In the genomic region with DNA sequence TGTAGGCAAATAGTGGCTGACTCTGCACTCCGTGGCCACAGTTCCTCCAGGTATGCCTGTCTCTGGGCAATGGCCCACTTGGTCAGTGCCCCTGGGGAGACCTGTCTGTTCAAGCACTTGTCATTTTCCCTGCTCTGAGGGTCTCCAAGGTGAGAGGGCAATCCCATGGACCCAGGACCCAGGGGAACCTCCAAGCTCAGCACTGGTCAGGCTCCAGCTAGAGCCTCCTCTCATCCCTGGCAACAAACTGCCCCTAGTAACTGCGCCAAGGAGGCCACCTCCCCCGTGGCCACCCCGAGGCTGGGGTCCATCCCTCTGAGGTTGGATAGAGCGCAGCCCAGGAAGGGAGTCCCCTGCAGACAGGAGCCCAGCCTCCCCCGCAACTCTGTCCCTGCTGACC, we compare ENCODE assay signal across 30 cellular contexts. TPM values are rescaled to one million over a fixed set of nuclear protein-coding genes. Genes with fewer than 3 reads are reported as not detected.
DNase-seq lines count a peak whose midpoint lies in the region; TF ChIP-seq lines count a peak whose summit lies in the region.
"Had no signal": no experiment of that assay in that cellular context is flagged by ENCODE, and none has a peak within 500 bp of the region (broad histone marks: within the 10 kb centered on the region; RNA-seq: fewer than 3 reads in every experiment).

No MANE protein-coding gene starts in this region.

- H3K36me3 ChIP-seq in neuronal stem cell (replicated peaks in 1 of 2; ENCODE audit: control insufficient read depth in 2 of 2, insufficient read depth in 2 of 2, low read length in 2 of 2): no peaks in the 10 kb centered on the region
- H3K36me3 ChIP-seq: BLaER1 treated with 17β-estradiol and CSF1 and Interleukin-3, amounts not matched to agents 10 nM and 100 nM; SJSA1 had no signal

- no peak overlapping the region for H2BK15ac ChIP-seq in H9 (ENCODE audit: low read depth, low read length)
- H2BK15ac ChIP-seq in neuronal stem cell (ENCODE audit: low read length): no peak overlapping the region

- H3K36me3 Mint-ChIP-seq in H9 (ENCODE audit: insufficient read depth in 1 of 3, low read depth in 3 of 3): no peaks in the 10 kb centered on the region
- peaks cover 6% of the 10 kb centered on the region for H3K36me3 Mint-ChIP-seq in activated T-cell treated with anti-CD3 and anti-CD28 coated beads, Interleukin-2, amount 50 U/mL, for 24 hours (ENCODE audit: low read depth)

- H4K8ac ChIP-seq in H9 (replicated peaks; ENCODE audit: insufficient read length, low read depth, low read length) (no peak overlapping the region), neuronal stem cell (ENCODE audit: low read depth, low read length) (no peak overlapping the region)

- POLR2A ChIA-PET in RWPE1 (lab: Yijun Ruan, JAX; ENCODE audit: low non-redundant PET): no interaction called here

- peak overlapping the region; percentile 3; the same call in 1 of the 2 replicates for H3K14ac ChIP-seq in H9 (ENCODE audit: insufficient read depth, low read length)
- H3K14ac ChIP-seq in neuronal stem cell (ENCODE audit: low read length): no peak overlapping the region

- H3K9ac ChIP-seq in H9 (ENCODE audit: extremely low read depth, insufficient read length, low read length) (no peak overlapping the region), neuronal stem cell (ENCODE audit: low read depth, low read length, poor library complexity) (no peak overlapping the region)
- H3K9ac ChIP-seq: BLaER1 treated with 17β-estradiol and CSF1 and Interleukin-3, amounts not matched to agents 10 nM and 100 nM had no signal

- H4K5ac ChIP-seq in H9 (ENCODE audit: insufficient read length, low read depth, low read length): no peak overlapping the region

- TF ChIP-seq CTCF in H9 (conservative IDR thresholded peaks at IDR 0.05) (no peak), RWPE1 (conservative IDR thresholded peaks at IDR 0.05; ENCODE audit: low read depth) (no peak)

- H3K9me3 Mint-ChIP-seq in H9: no peaks in the 10 kb centered on the region
- H3K9me3 Mint-ChIP-seq in activated T-cell treated with anti-CD3 and anti-CD28 coated beads, Interleukin-2, amount 50 U/mL, for 24 hours: no peaks in the 10 kb centered on the region
- H3K9me3 Mint-ChIP-seq: CD4-positive, alpha-beta T cell had no signal

- peaks cover 7% of the 10 kb centered on the region for H3K27me3 Mint-ChIP-seq in H9 (ENCODE audit: low read depth)
- H3K27me3 Mint-ChIP-seq in activated T-cell treated with anti-CD3 and anti-CD28 coated beads, Interleukin-2, amount 50 U/mL, for 24 hours: peaks cover 7% of the 10 kb centered on the region

- no peaks in the 10 kb centered on the region for H3K23me2 ChIP-seq in H9 (ENCODE audit: insufficient read length, low read depth, low read length, poor library complexity, severe bottlenecking)

- no peak overlapping the region for H3K4me2 ChIP-seq in H9 (ENCODE audit: insufficient read depth, insufficient read length, low read length)
- no peak overlapping the region for H3K4me2 ChIP-seq in neuronal stem cell (ENCODE audit: insufficient read depth, low read length, poor library complexity, severe bottlenecking)
- H3K4me2 ChIP-seq: A549; BLaER1 treated with 17β-estradiol and CSF1 and Interleukin-3, amounts not matched to agents 10 nM and 100 nM; PC-9 had no signal

- H3K27me3 ChIP-seq in H9 (ENCODE audit: insufficient read depth, low read length): no peaks in the 10 kb centered on the region
- peaks cover 0 to 45% (median 0%) of the 10 kb centered on the region in 3 experiments for H3K27me3 ChIP-seq in neuronal stem cell (ENCODE audit: control insufficient read depth in 3 of 3, insufficient read depth in 3 of 3, low read depth in 1 of 3, low read length in 3 of 3)
- H3K27me3 ChIP-seq: BLaER1 treated with 17β-estradiol and CSF1 and Interleukin-3, amounts not matched to agents 10 nM and 100 nM; SJSA1 had no signal

- H2BK20ac ChIP-seq in H9 (ENCODE audit: low read depth, low read length, poor library complexity, severe bottlenecking): no peak overlapping the region

- WGBS in H9 (ENCODE audit: extremely low coverage, insufficient read length, low lambda C conversion rate): no CpG with 5 or more reads among the region's 6 CpGs
- WGBS in neuronal stem cell (ENCODE audit: extremely low coverage in 2 of 2, insufficient read length in 2 of 2, insufficient replicate concordance in 1 of 2), 2 donors: no CpG with 5 or more reads among the region's 6 CpGs

- DNase-seq in H9: no peak
- DNase-seq in RWPE1 (ENCODE audit: low spot score): no peak
- DNase-seq in epithelial cell of prostate (ENCODE audit: low read depth, low spot score): no peak
- DNase-seq in neuronal stem cell (ENCODE audit: low spot score): no peak
- DNase-seq in activated T-cell treated with anti-CD3 and anti-CD28 coated beads, Interleukin-2, amount 50 U/mL, for 24 hours: no peak
- DNase-seq in NK-92 (lab: John Stamatoyannopoulos, UW; ENCODE audit: unreplicated experiment): no peak
- DNase-seq in glomerular visceral epithelial cell (ENCODE audit: extremely low spot score): no peak
- DNase-seq in H4 (ENCODE audit: low spot score): no peak
- DNase-seq: AML-193; CD4-positive, alpha-beta T cell; Kasumi-1; MV-4-11; NCI-H1105; NCI-H1436 treated with DMSO at 0.1 percent for 48 hours; NCI-H187 treated with DMSO at 0.1 percent for 48 hours; NCI-H2171 treated with DMSO at 0.1 percent for 48 hours; NCI-H345; NCI-H510A treated with DMSO at 0.1 percent for 48 hours; NCI-H748 treated with DMSO at 0.1 percent for 48 hours; NK-92 treated with Interleukin-12 subunit alpha and Interleukin-12 subunit beta, amount 100 ng/mL, for 24 hours; PC-9; Right ventricle myocardium superior had no signal

- H2AFZ ChIP-seq in H9 (ENCODE audit: low read length) (no peak overlapping the region), neuronal stem cell (ENCODE audit: low read length) (no peak overlapping the region)
- H2AFZ ChIP-seq: PC-9 had no signal

- H2BK5ac ChIP-seq in H9 (ENCODE audit: insufficient read length, low read length): no peak overlapping the region
- H2BK5ac ChIP-seq in neuronal stem cell (ENCODE audit: low read length): no peak overlapping the region

- H3K18ac ChIP-seq in H9 (ENCODE audit: insufficient read length, low read depth, low read length) (peak overlapping the region; percentile 18), neuronal stem cell (ENCODE audit: low read length) (peak overlapping the region; percentile 1)

- H4K91ac ChIP-seq in H9 (ENCODE audit: insufficient read length, low read depth, low read length) (no peak overlapping the region), neuronal stem cell (ENCODE audit: low read depth, low read length, poor library complexity) (no peak overlapping the region)

- H3K27ac ChIP-seq in H9 (ENCODE audit: insufficient read length, low read depth, low read length) (no peak overlapping the region), RWPE1 (0 out of 2 replicates have a peak overlapping the region, but pooled peaks have one; percentile 5), epithelial cell of prostate (peak overlapping the region; percentile 98), neuronal stem cell (replicated peaks; ENCODE audit: low read length) (no peak overlapping the region)
- H3K27ac ChIP-seq: A549; BLaER1 treated with 17β-estradiol and CSF1 and Interleukin-3, amounts not matched to agents 10 nM and 100 nM; PC-9; SJSA1 had no signal

- H3K4ac ChIP-seq in H9 (ENCODE audit: low read depth, low read length) (no peak overlapping the region), neuronal stem cell (ENCODE audit: low read length) (no peak overlapping the region)

- no peak overlapping the region for H2AK5ac ChIP-seq in H9 (ENCODE audit: insufficient read length, low read length)
- peak overlapping the region; percentile 53 for H2AK5ac ChIP-seq in neuronal stem cell (ENCODE audit: low read depth, low read length)

- H2BK120ac ChIP-seq in H9 (ENCODE audit: low read depth, low read length, poor library complexity, severe bottlenecking) (no peak overlapping the region), neuronal stem cell (ENCODE audit: low read depth, low read length) (no peak overlapping the region)

- peaks cover 7% of the 10 kb centered on the region in 2 experiments for H3K4me1 Mint-ChIP-seq in H9
- H3K4me1 Mint-ChIP-seq in activated T-cell treated with anti-CD3 and anti-CD28 coated beads, Interleukin-2, amount 50 U/mL, for 24 hours (ENCODE audit: low read depth): no peaks in the 10 kb centered on the region

- H3K9me3 ChIP-seq in H9 (ENCODE audit: control insufficient read depth, low read depth, low read length): no peaks in the 10 kb centered on the region
- H3K9me3 ChIP-seq in neuronal stem cell (replicated peaks in 1 of 2; ENCODE audit: control insufficient read depth in 2 of 2, insufficient read depth in 1 of 2, low read depth in 1 of 2, low read length in 2 of 2): no peaks in the 10 kb centered on the region
- H3K9me3 ChIP-seq: A549, SJSA1 had no signal

- CTCF ChIA-PET in RWPE1 (lab: Yijun Ruan, JAX): no interaction called here

- H3K4me1 ChIP-seq in H9 (ENCODE audit: insufficient read depth, low read length) (peaks cover 2% of the 10 kb centered on the region; the same call in 1 of the 2 replicates), neuronal stem cell (ENCODE audit: control insufficient read depth in 2 of 2, insufficient read depth in 1 of 2, low read depth in 1 of 2, low read length in 2 of 2) (peaks cover 0 to 7% of the 10 kb centered on the region in 2 donors)
- H3K4me1 ChIP-seq: A549; BLaER1 treated with 17β-estradiol and CSF1 and Interleukin-3, amounts not matched to agents 10 nM and 100 nM had no signal

- H3K79me2 ChIP-seq in H9 (ENCODE audit: insufficient read depth, low read length): no peaks in the 10 kb centered on the region

- no peak overlapping the region for H3K27ac Mint-ChIP-seq in H9
- no peak overlapping the region for H3K27ac Mint-ChIP-seq in activated T-cell treated with anti-CD3 and anti-CD28 coated beads, Interleukin-2, amount 50 U/mL, for 24 hours
- H3K27ac Mint-ChIP-seq: CD4-positive, alpha-beta T cell had no signal

- H4K20me1 ChIP-seq in H9 (ENCODE audit: control insufficient read depth, insufficient read depth, insufficient read length): no peaks in the 10 kb centered on the region
- H4K20me1 ChIP-seq: BLaER1 treated with 17β-estradiol and CSF1 and Interleukin-3, amounts not matched to agents 10 nM and 100 nM had no signal

- H3K4me3 Mint-ChIP-seq in H9: peak overlapping the region; percentile 33 to 44; a peak in 2 of 5 replicates
- no peak overlapping the region for H3K4me3 Mint-ChIP-seq in activated T-cell treated with anti-CD3 and anti-CD28 coated beads, Interleukin-2, amount 50 U/mL, for 24 hours
- H3K4me3 Mint-ChIP-seq: CD4-positive, alpha-beta T cell had no signal

- no peak overlapping the region for H3K56ac ChIP-seq in H9 (ENCODE audit: insufficient read length, low read depth, low read length)

- H3T11ph ChIP-seq in H9 (ENCODE audit: low read length): no peak overlapping the region

- peak overlapping the region; percentile 8 for H2BK12ac ChIP-seq in H9 (ENCODE audit: insufficient read length, low read depth, low read length)
- H2BK12ac ChIP-seq in neuronal stem cell (ENCODE audit: low read length): no peak overlapping the region

- H3K23ac ChIP-seq in H9 (ENCODE audit: insufficient read length, low read depth, low read length): no peak overlapping the region
- H3K23ac ChIP-seq in neuronal stem cell (ENCODE audit: low read depth, low read length, poor library complexity): no peak overlapping the region

- H3K4me3 ChIP-seq in neuronal stem cell (ENCODE audit: low read length in 2 of 2): no peak overlapping the region
- H3K4me3 ChIP-seq: A549; BLaER1 treated with 17β-estradiol and CSF1 and Interleukin-3, amounts not matched to agents 10 nM and 100 nM; K562; PC-9; SJSA1 had no signal

- H3K79me1 ChIP-seq in H9 (ENCODE audit: insufficient read depth, low read depth, low read length, poor library complexity, severe bottlenecking) (no peaks in the 10 kb centered on the region), neuronal stem cell (ENCODE audit: low read depth, low read length) (no peaks in the 10 kb centered on the region)

RNA-seq across cellular contexts. Expression of gene ANKK1, which starts 0.7 kb away (rescaled TPM):
- 0.11 and 0.20 TPM in 2 replicates for total RNA-seq in H9 (2021)
- 0.13 TPM for polyA plus RNA-seq in neuronal stem cell (2013, experiment 1 of 2)
- polyA plus RNA-seq in neuronal stem cell (2013, experiment 2 of 2): 0.08 TPM
- total RNA-seq in H4 (2014; rRNA removed; shearing (Covaris generic)): 0.06 TPM in 1 of 2 replicates, not detected in the other
- total RNA-seq: Daoy, G401, HT1080, K562, M059J, PC-9, Right ventricle myocardium superior, SJSA1 had no signal
- polyA plus RNA-seq: K562 had no signal

Comparison
In these comparisons a context has a peak if more than half of its experiments do, and no peak if none do; other contexts are left out.
1. H3K27ac ChIP-seq: peak in RWPE1 (single experiment) and epithelial cell of prostate (single experiment); none in H9 (single experiment) and neuronal stem cell (single experiment).